ENCODE assay signal across 30 cellular contexts in the genomic region with DNA sequence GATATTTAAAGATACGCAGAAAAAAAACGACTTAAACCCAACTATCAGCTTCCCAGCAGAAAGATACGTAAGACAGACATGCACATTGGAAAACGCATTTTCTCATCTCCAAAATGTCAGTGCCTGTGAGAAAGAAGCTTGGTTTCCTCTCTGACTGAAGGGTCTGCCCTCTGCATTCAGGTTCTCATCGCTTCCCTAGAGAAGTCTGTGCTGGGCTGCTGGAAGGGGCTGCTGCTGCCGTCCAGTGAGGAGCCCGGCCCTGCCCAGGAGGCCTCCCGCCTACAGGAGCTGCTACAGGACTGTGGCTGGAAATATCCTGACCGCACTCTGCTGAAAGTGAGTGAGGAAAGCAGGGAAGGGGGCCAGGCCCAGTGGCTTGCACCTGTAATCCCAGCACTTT. TPM values are rescaled to one million over a fixed set of nuclear protein-coding genes. Genes with fewer than 3 reads are reported as not detected.
DNase-seq lines count a peak whose midpoint lies in the region; ATAC-seq and TF ChIP-seq lines count a peak whose summit lies in the region.
"Had no signal": no experiment of that assay in that cellular context is flagged by ENCODE, and none has a peak within 500 bp of the region (broad histone marks: within the 10 kb centered on the region; RNA-seq: fewer than 3 reads in every experiment).

No MANE protein-coding gene starts in this region.

- no peaks in the 10 kb centered on the region for H3K27me3 Mint-ChIP-seq in activated naive CD4-positive, alpha-beta T cell treated with anti-CD3 and anti-CD28 coated beads for 36 hours (ENCODE audit: low read depth)
- H3K27me3 Mint-ChIP-seq: effector memory CD8-positive, alpha-beta T cell had no signal

- H3K9me3 ChIP-seq in osteoblast (ENCODE audit: low read depth, low read length) = no peaks in the 10 kb centered on the region
- H3K9me3 ChIP-seq in mucosa of descending colon = no peaks in the 10 kb centered on the region
- H3K9me3 ChIP-seq: adrenal gland, breast epithelium, gastroesophageal sphincter, HAP-1, pancreas, spleen, tibial nerve had no signal

- ATAC-seq in HG03280 (IDR thresholded peaks at IDR 0.05; ENCODE audit: unreplicated experiment) (no peak), mucosa of descending colon (no peak)
- ATAC-seq: effector memory CD8-positive, alpha-beta T cell; gastroesophageal sphincter; left ventricle myocardium superior; pancreas had no signal

- peaks cover 12% of the 10 kb centered on the region for H3K79me2 ChIP-seq in osteoblast (ENCODE audit: insufficient read depth, low read length)

- no peak overlapping the region for H3K4me3 Mint-ChIP-seq in activated naive CD4-positive, alpha-beta T cell treated with anti-CD3 and anti-CD28 coated beads for 36 hours
- H3K4me3 Mint-ChIP-seq: effector memory CD8-positive, alpha-beta T cell; mesothelial cell of epicardium; nephron; T-helper 1 cell treated with Interleukin-12 subunit alpha and Interleukin-12 subunit beta and Interleukin-4 antibody, amounts not matched to agents 30 μg/mL and 1 μg/mL, for 36 hours had no signal

- H3K4me1 Mint-ChIP-seq in activated naive CD4-positive, alpha-beta T cell treated with anti-CD3 and anti-CD28 coated beads for 36 hours (ENCODE audit: low read depth) = peaks cover 29% of the 10 kb centered on the region

- H3K36me3 ChIP-seq in osteoblast (ENCODE audit: insufficient read depth, low read length) (peaks cover 13% of the 10 kb centered on the region), mucosa of descending colon (ENCODE audit: low read depth) (no peaks in the 10 kb centered on the region)
- H3K36me3 ChIP-seq: adrenal gland, breast epithelium, gastroesophageal sphincter, pancreas, tibial nerve had no signal

- CTCF ChIA-PET in activated naive CD4-positive, alpha-beta T cell treated with anti-CD3 and anti-CD28 coated beads for 36 hours (lab: Charles Lee) = interaction anchor here (0.6 to 12.3 kb wide), 11 partner anchors 11 to 182 kb away, joined by 3 to 154 read pairs (median 5); partner anchors contain the start of genes AAAS, ESPL1 and ITGB7

- no peak for TF ChIP-seq CTCF in osteoblast (IDR thresholded peaks at IDR 0.05; ENCODE audit: extremely low read depth, low read depth, low read length)
- no peak for TF ChIP-seq CTCF in mucosa of descending colon (IDR thresholded peaks at IDR 0.05)

- H2AFZ ChIP-seq in osteoblast (ENCODE audit: low read length) = peak overlapping the region; percentile 92

- no peaks in the 10 kb centered on the region for H3K27me3 ChIP-seq in osteoblast (ENCODE audit: insufficient read depth, low read length)
- H3K27me3 ChIP-seq: adrenal gland, breast epithelium, gastroesophageal sphincter, pancreas, spleen, tibial nerve had no signal

- peaks cover 70% of the 10 kb centered on the region for H3K36me3 Mint-ChIP-seq in activated naive CD4-positive, alpha-beta T cell treated with anti-CD3 and anti-CD28 coated beads for 36 hours (ENCODE audit: low read depth)

- H3K4me3 ChIP-seq in osteoblast (ENCODE audit: insufficient read depth, low read length) = no peak overlapping the region
- H3K4me3 ChIP-seq in mucosa of descending colon = no peak overlapping the region
- H3K4me3 ChIP-seq: adrenal gland, breast epithelium, coronary artery, gastroesophageal sphincter, HAP-1, pancreas, spleen, tibial nerve had no signal

- H3K4me2 ChIP-seq in osteoblast (ENCODE audit: insufficient read depth, low read length) = peak overlapping the region; percentile 15

- H3K9me3 Mint-ChIP-seq in activated naive CD4-positive, alpha-beta T cell treated with anti-CD3 and anti-CD28 coated beads for 36 hours = no peaks in the 10 kb centered on the region
- H3K9me3 Mint-ChIP-seq: effector memory CD8-positive, alpha-beta T cell; mesothelial cell of epicardium; nephron; T-helper 1 cell treated with Interleukin-12 subunit alpha and Interleukin-12 subunit beta and Interleukin-4 antibody, amounts not matched to agents 30 μg/mL and 1 μg/mL, for 36 hours had no signal

- peak overlapping the region; percentile 71 for H3K27ac ChIP-seq in osteoblast (ENCODE audit: low read depth, low read length)
- H3K27ac ChIP-seq: breast epithelium, C4-2B, coronary artery, gastroesophageal sphincter, HL-60, pancreas, spleen, tibial nerve had no signal

- H4K20me1 ChIP-seq in osteoblast (ENCODE audit: insufficient read depth, low read length) = no peaks in the 10 kb centered on the region

- H3K4me1 ChIP-seq in osteoblast (ENCODE audit: insufficient read depth, low read length) (peaks cover 25% of the 10 kb centered on the region), mucosa of descending colon (ENCODE audit: low read depth) (no peaks in the 10 kb centered on the region)
- H3K4me1 ChIP-seq: breast epithelium, HAP-1 had no signal

- intact Hi-C loops in activated naive CD4-positive, alpha-beta T cell treated with anti-CD3 and anti-CD28 coated beads for 36 hours (cut with micrococcal nuclease) = loop anchor here (1.0 kb wide), 1 partner anchor 9 kb away; the partner anchor contains the start of gene MYG1
- intact Hi-C loops in mucosa of descending colon (cut with DNase I, micrococcal nuclease) = no loop called here

- peak; percentile 21 for DNase-seq in activated naive CD4-positive, alpha-beta T cell treated with anti-CD3 and anti-CD28 coated beads for 36 hours
- no peak for DNase-seq in activated naive CD4-positive, alpha-beta T cell (lab: John Stamatoyannopoulos, UW)
- DNase-seq in LHCN-M2 (ENCODE audit: low read depth) = peak; percentile 39
- DNase-seq in amniotic epithelial cell (ENCODE audit: low read depth) = peak; percentile 66
- peak; percentile 78 for DNase-seq in osteoblast (ENCODE audit: insufficient read length, low spot score, missing footprints)
- DNase-seq in NCI-H69 (lab: John Stamatoyannopoulos, UW) = no peak
- DNase-seq in mucosa of descending colon = no peak
- DNase-seq: effector memory CD8-positive, alpha-beta T cell; left ventricle myocardium superior; NCI-H1048; NCI-H187; NCI-H748 treated with DMSO at 0.1 percent for 48 hours; pancreas; RPMI8226; spleen had no signal

- H3K27ac Mint-ChIP-seq in activated naive CD4-positive, alpha-beta T cell treated with anti-CD3 and anti-CD28 coated beads for 36 hours = peak overlapping the region; percentile 84
- H3K27ac Mint-ChIP-seq: effector memory CD8-positive, alpha-beta T cell; mesothelial cell of epicardium; nephron; T-helper 1 cell treated with Interleukin-12 subunit alpha and Interleukin-12 subunit beta and Interleukin-4 antibody, amounts not matched to agents 30 μg/mL and 1 μg/mL, for 36 hours had no signal

RNA-seq across cellular contexts. Expression of gene PFDN5, which starts 4.7 kb away (rescaled TPM):
- 100 to 1,000 TPM; 376 to 383 TPM for total RNA-seq in activated naive CD4-positive, alpha-beta T cell treated with anti-CD3 and anti-CD28 coated beads for 36 hours
- 254 and 270 TPM in 2 replicates for total RNA-seq in LHCN-M2 (2014; rRNA removed)
- polyA plus RNA-seq in LHCN-M2 (2012) = 823 TPM
- total RNA-seq in osteoblast = 323 and 324 TPM in 2 replicates
- 100 to 1,000 TPM; 262 to 390 (median 268) TPM for total RNA-seq in mucosa of descending colon

RNA-seq across cellular contexts. Expression of gene MYG1, which starts 8.8 kb away (rescaled TPM):
- 10 to 100 TPM; 59.6 to 68.4 TPM for total RNA-seq in activated naive CD4-positive, alpha-beta T cell treated with anti-CD3 and anti-CD28 coated beads for 36 hours
- total RNA-seq in LHCN-M2 (2014; rRNA removed) = 53.1 and 55.0 TPM in 2 replicates
- polyA plus RNA-seq in LHCN-M2 (2012) = 83.9 TPM
- 32.9 and 34.2 TPM in 2 replicates for total RNA-seq in osteoblast
- total RNA-seq in mucosa of descending colon = 10 to 100 TPM; 35.4 to 54.9 (median 38.0) TPM

RNA-seq across cellular contexts. Expression of gene ESPL1, which starts 22.6 kb away (rescaled TPM):
- 10 to 100 TPM; 53.3 to 54.2 TPM for total RNA-seq in activated naive CD4-positive, alpha-beta T cell treated with anti-CD3 and anti-CD28 coated beads for 36 hours
- total RNA-seq in LHCN-M2 (2014; rRNA removed) (14.8 and 18.2 TPM in 2 replicates), osteoblast (0.72 and 1.8 TPM in 2 replicates), mucosa of descending colon (10 to 100 TPM in 1 of 3 donors, 1 to 10 TPM in 2; 4.5 to 13.1 (median 5.8) TPM)
- 4.9 TPM for polyA plus RNA-seq in LHCN-M2 (2012)

RNA-seq across cellular contexts. Expression of gene AAAS, which starts 30.7 kb away (rescaled TPM):
- total RNA-seq in activated naive CD4-positive, alpha-beta T cell treated with anti-CD3 and anti-CD28 coated beads for 36 hours = 10 to 100 TPM; 81.0 to 83.4 TPM
- 64.6 and 71.2 TPM in 2 replicates for total RNA-seq in LHCN-M2 (2014; rRNA removed)
- polyA plus RNA-seq in LHCN-M2 (2012) = 34.3 TPM
- total RNA-seq in osteoblast = 37.4 and 39.8 TPM in 2 replicates
- 10 to 100 TPM; 40.2 to 46.9 (median 46.3) TPM for total RNA-seq in mucosa of descending colon

RNA-seq across cellular contexts. Expression of gene SP7, which starts 45.5 kb away (rescaled TPM):
- not detected for total RNA-seq in activated naive CD4-positive, alpha-beta T cell treated with anti-CD3 and anti-CD28 coated beads for 36 hours
- total RNA-seq in LHCN-M2 (2014; rRNA removed) (not detected in 2 replicates), osteoblast (not detected in 2 replicates), mucosa of descending colon (not detected)
- not detected for polyA plus RNA-seq in LHCN-M2 (2012)
- total RNA-seq: adrenal gland, breast epithelium, Daoy, gastroesophageal sphincter, left ventricle myocardium superior, pancreas, SK-MEL-5, spleen had no signal
- polyA plus RNA-seq: esophagus, pancreas, spleen had no signal

Comparison
In these comparisons a context has a peak if more than half of its experiments do, and no peak if none do; other contexts are left out.
1. DNase-seq: peak in activated naive CD4-positive, alpha-beta T cell treated with anti-CD3 and anti-CD28 coated beads for 36 hours (single experiment), LHCN-M2 (single experiment), amniotic epithelial cell (single experiment) and osteoblast (single experiment); none in activated naive CD4-positive, alpha-beta T cell (0 of 4), NCI-H69 (single experiment) and mucosa of descending colon (0 of 3).